ENCODE assay signal across 1 cellular context in the genomic region with DNA sequence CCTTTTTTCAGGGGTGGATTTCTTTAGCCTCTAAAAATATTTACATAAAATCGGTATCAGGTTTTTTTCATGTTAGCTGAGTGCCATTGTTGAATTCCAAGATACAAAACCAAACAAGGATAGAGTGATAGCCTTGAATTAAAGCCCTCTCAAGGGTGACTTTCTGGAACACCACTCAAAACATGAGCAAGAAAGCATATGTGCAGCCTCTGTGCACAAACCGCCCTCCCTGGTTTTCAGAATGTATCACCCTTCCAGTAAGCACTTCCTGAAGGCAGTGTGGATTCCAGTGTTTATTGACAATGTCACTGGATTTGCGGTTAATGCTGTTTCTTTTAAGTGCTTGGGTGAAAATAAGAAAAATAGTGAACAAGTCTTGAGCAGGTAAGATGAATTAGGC.
TF ChIP-seq lines count a peak whose summit lies in the region.

No MANE protein-coding gene starts in this region.

TF ChIP-seq in HepG2, 621 proteins besides CTCF, POLR2A, EP300 and RAD21 (continued from another document):
- TF ChIP-seq, protein P1, sequence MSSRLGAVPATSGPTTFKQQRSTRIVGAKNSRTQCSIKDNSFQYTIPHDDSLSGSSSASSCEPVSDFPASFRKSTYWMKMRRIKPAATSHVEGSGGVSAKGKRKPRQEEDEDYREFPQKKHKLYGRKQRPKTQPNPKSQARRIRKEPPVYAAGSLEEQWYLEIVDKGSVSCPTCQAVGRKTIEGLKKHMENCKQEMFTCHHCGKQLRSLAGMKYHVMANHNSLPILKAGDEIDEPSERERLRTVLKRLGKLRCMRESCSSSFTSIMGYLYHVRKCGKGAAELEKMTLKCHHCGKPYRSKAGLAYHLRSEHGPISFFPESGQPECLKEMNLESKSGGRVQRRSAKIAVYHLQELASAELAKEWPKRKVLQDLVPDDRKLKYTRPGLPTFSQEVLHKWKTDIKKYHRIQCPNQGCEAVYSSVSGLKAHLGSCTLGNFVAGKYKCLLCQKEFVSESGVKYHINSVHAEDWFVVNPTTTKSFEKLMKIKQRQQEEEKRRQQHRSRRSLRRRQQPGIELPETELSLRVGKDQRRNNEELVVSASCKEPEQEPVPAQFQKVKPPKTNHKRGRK (CRISPR knock-in tag; IDR thresholded peaks at IDR 0.05): no peak
- TF ChIP-seq CBX2 (IDR thresholded peaks at IDR 0.05; ENCODE audit: low read depth, low read length) (no peak), CBX2 (CRISPR knock-in tag; IDR thresholded peaks at IDR 0.05; ENCODE audit: low read depth) (no peak), NFE2L2 (IDR thresholded peaks at IDR 0.05; ENCODE audit: low read length) (no peak), SMC3 (IDR thresholded peaks at IDR 0.05; ENCODE audit: low read length) (no peak)
- TF ChIP-seq, protein P2, sequence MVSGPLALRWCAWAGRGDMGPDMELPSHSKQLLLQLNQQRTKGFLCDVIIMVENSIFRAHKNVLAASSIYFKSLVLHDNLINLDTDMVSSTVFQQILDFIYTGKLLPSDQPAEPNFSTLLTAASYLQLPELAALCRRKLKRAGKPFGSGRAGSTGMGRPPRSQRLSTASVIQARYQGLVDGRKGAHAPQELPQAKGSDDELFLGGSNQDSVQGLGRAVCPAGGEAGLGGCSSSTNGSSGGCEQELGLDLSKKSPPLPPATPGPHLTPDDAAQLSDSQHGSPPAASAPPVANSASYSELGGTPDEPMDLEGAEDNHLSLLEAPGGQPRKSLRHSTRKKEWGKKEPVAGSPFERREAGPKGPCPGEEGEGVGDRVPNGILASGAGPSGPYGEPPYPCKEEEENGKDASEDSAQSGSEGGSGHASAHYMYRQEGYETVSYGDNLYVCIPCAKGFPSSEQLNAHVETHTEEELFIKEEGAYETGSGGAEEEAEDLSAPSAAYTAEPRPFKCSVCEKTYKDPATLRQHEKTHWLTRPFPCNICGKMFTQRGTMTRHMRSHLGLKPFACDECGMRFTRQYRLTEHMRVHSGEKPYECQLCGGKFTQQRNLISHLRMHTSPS (CRISPR knock-in tag; IDR thresholded peaks at IDR 0.05; ENCODE audit: low read depth): no peak
